In genomic region chr2:128364441-128364911, GRCh38 we compare ENCODE assay signal across 18 cellular contexts.
"Had no signal": no experiment of that assay in that cellular context is flagged by ENCODE, and none has a peak within 500 bp of the region (broad histone marks: within the 10 kb centered on the region; RNA-seq: fewer than 3 reads in every experiment).

No MANE protein-coding gene starts in this region.

- H3K27ac ChIP-seq: brain microvascular endothelial cell, colonic mucosa, neutrophil, pancreas had no signal

- H3K36me3 Mint-ChIP-seq: activated CD4-positive, alpha-beta memory T cell treated with anti-CD3 and anti-CD28 coated beads for 36 hours; immature natural killer cell; memory B cell had no signal

- H3K9me3 ChIP-seq: colonic mucosa, neutrophil, pancreas, tibial nerve had no signal

- H3K27me3 ChIP-seq: brain microvascular endothelial cell, colonic mucosa, neutrophil, pancreas, tibial nerve had no signal

- H3K4me1 Mint-ChIP-seq: activated CD4-positive, alpha-beta T cell treated with anti-CD3 and anti-CD28 coated beads for 36 hours; memory B cell had no signal

- H3K4me1 ChIP-seq: colonic mucosa had no signal

- DNase-seq: activated CD4-positive, alpha-beta memory T cell treated with anti-CD3 and anti-CD28 coated beads for 36 hours; activated CD4-positive, alpha-beta T cell treated with anti-CD3 and anti-CD28 coated beads for 36 hours; activated naive CD4-positive, alpha-beta T cell treated with Interleukin-2 at 50 U/mL for 16 hours; activated T-cell treated with anti-CD3 and anti-CD28 coated beads for 4 hours; brain microvascular endothelial cell; colonic mucosa; effector CD4-positive, alpha-beta T cell; immature natural killer cell; left ventricle myocardium superior; stimulated activated naive CD4-positive, alpha-beta T cell treated with Interleukin-2 at 50 U/mL for 16 hours; substantia nigra; SW 1271 had no signal

- FAIRE-seq: pancreas had no signal

- H3K27me3 Mint-ChIP-seq: activated CD4-positive, alpha-beta memory T cell treated with anti-CD3 and anti-CD28 coated beads for 36 hours; activated CD4-positive, alpha-beta T cell treated with anti-CD3 and anti-CD28 coated beads for 36 hours had no signal

- H3K36me3 ChIP-seq: brain microvascular endothelial cell, colonic mucosa, neutrophil, pancreas, tibial nerve had no signal

- H3K27ac Mint-ChIP-seq: activated CD4-positive, alpha-beta memory T cell treated with anti-CD3 and anti-CD28 coated beads for 36 hours; activated CD4-positive, alpha-beta T cell treated with anti-CD3 and anti-CD28 coated beads for 36 hours; activated T-helper 1 cell treated with anti-CD3 and anti-CD28 coated beads, Interleukin-12 subunit alpha, Interleukin-12 subunit beta, Interleukin-2, Interleukin-4 antibody, amounts not matched to agents 30 ng/mL and 10 ng/mL and 1 ng/mL, durations not matched to agents 14 hours and 24 hours and 36 hours; immature natural killer cell; memory B cell had no signal

- H3K4me3 Mint-ChIP-seq: activated CD4-positive, alpha-beta memory T cell treated with anti-CD3 and anti-CD28 coated beads for 36 hours; activated CD4-positive, alpha-beta T cell treated with anti-CD3 and anti-CD28 coated beads for 36 hours; activated T-helper 1 cell treated with anti-CD3 and anti-CD28 coated beads, Interleukin-12 subunit alpha, Interleukin-12 subunit beta, Interleukin-2, Interleukin-4 antibody, amounts not matched to agents 30 ng/mL and 10 ng/mL and 1 ng/mL, durations not matched to agents 14 hours and 24 hours and 36 hours; central memory CD8-positive, alpha-beta T cell; immature natural killer cell; memory B cell had no signal

- H3K4me3 ChIP-seq: colonic mucosa, pancreas, tibial nerve had no signal

- H3K9me3 Mint-ChIP-seq: activated CD4-positive, alpha-beta memory T cell treated with anti-CD3 and anti-CD28 coated beads for 36 hours; activated T-helper 1 cell treated with anti-CD3 and anti-CD28 coated beads, Interleukin-12 subunit alpha, Interleukin-12 subunit beta, Interleukin-2, Interleukin-4 antibody, amounts not matched to agents 30 ng/mL and 10 ng/mL and 1 ng/mL, durations not matched to agents 14 hours and 24 hours and 36 hours; central memory CD8-positive, alpha-beta T cell; immature natural killer cell; memory B cell had no signal
